Comparison of ENCODE assay signal across 14 cellular contexts in genomic region chr17:55730808-55731207, GRCh38. TPM values are rescaled to one million over a fixed set of nuclear protein-coding genes. Genes with fewer than 3 reads are reported as not detected.
DNase-seq lines count a peak whose midpoint lies in the region; ATAC-seq and TF ChIP-seq lines count a peak whose summit lies in the region.
"Had no signal": no experiment of that assay in that cellular context is flagged by ENCODE, and none has a peak within 500 bp of the region (broad histone marks: within the 10 kb centered on the region; RNA-seq: fewer than 3 reads in every experiment).

No MANE protein-coding gene starts in this region.

- peaks cover 67% of the 10 kb centered on the region for H3K4me1 ChIP-seq in GM23248 (ENCODE audit: insufficient read depth)
- H3K4me1 ChIP-seq in skeletal muscle satellite cell (ENCODE audit: control insufficient read depth, insufficient read depth, low read length): peaks cover 71% of the 10 kb centered on the region
- H3K4me1 ChIP-seq in ovary (ENCODE audit: insufficient read depth): peaks cover 6% of the 10 kb centered on the region

- no peaks in the 10 kb centered on the region for H3K9me3 ChIP-seq in GM23248 (ENCODE audit: low read depth)
- no peaks in the 10 kb centered on the region for H3K9me3 ChIP-seq in skeletal muscle satellite cell (replicated peaks; ENCODE audit: low read length)
- H3K9me3 ChIP-seq in ovary: no peaks in the 10 kb centered on the region

- H3K4me2 ChIP-seq in GM23248 (ENCODE audit: unreplicated experiment): no peak overlapping the region
- H3K4me2 ChIP-seq in skeletal muscle satellite cell (ENCODE audit: low read length): peak overlapping the region; percentile 72

- ATAC-seq in left lobe of liver: peak; percentile 43
- ATAC-seq: activated CD8-positive, alpha-beta memory T cell treated with anti-CD3 and anti-CD28 coated beads, Interleukin-2, amount 10 ng/mL, durations not matched to agents 7 days and 5 days; naive thymus-derived CD4-positive, alpha-beta T cell had no signal

- H3K79me2 ChIP-seq in GM23248 (ENCODE audit: insufficient read depth): no peaks in the 10 kb centered on the region

- H3K27me3 Mint-ChIP-seq in CD14-positive monocyte (ENCODE audit: low read depth in 3 of 3): peaks cover 0 to 8% (median 1%) of the 10 kb centered on the region in 3 donors

- TF ChIP-seq CTCF in choroid plexus epithelial cell (conservative IDR thresholded peaks at IDR 0.05; ENCODE audit: low read depth, low read length) (no peak), CD14-positive monocyte (IDR thresholded peaks at IDR 0.05) (no peak), ovary (IDR thresholded peaks at IDR 0.05) (no peak)

- peak overlapping the region; percentile 62; the same call in 1 of the 2 replicates for H3K9ac ChIP-seq in GM23248
- no peak overlapping the region for H3K9ac ChIP-seq in skeletal muscle satellite cell (ENCODE audit: low read depth, low read length)

- H3F3A ChIP-seq in GM23248 (ENCODE audit: insufficient read depth): peaks cover 49% of the 10 kb centered on the region

- H3K9me3 Mint-ChIP-seq in CD14-positive monocyte: no peaks in the 10 kb centered on the region
- H3K9me3 Mint-ChIP-seq: activated B cell treated with CpG ODN at 0.5 μM for 24 hours; naive thymus-derived CD4-positive, alpha-beta T cell had no signal

- no peak overlapping the region for H3K4me3 Mint-ChIP-seq in CD14-positive monocyte
- H3K4me3 Mint-ChIP-seq: activated B cell treated with CpG ODN at 0.5 μM for 24 hours; activated CD8-positive, alpha-beta memory T cell treated with anti-CD3 and anti-CD28 coated beads, Interleukin-2, amount 10 ng/mL, durations not matched to agents 7 days and 5 days; naive thymus-derived CD4-positive, alpha-beta T cell had no signal

- TF ChIP-seq EP300 in ovary (IDR thresholded peaks at IDR 0.05): no peak

- H3K4me3 ChIP-seq in GM23248: peak overlapping the region; percentile 66; the same call in 1 of the 2 replicates
- peak overlapping the region; percentile 13 for H3K4me3 ChIP-seq in choroid plexus epithelial cell (ENCODE audit: low read depth, low read length)
- H3K4me3 ChIP-seq in skeletal muscle satellite cell (ENCODE audit: low read length): no peak overlapping the region
- H3K4me3 ChIP-seq in ovary: no peak overlapping the region
- H3K4me3 ChIP-seq: skin epidermis had no signal

- in situ Hi-C loops in GM23248 (cut with MboI): no loop called here

- peak; percentile 16 for DNase-seq in GM23248
- DNase-seq in choroid plexus epithelial cell (ENCODE audit: low read depth): peak; percentile 23
- no peak for DNase-seq in left lobe of liver (ENCODE audit: low spot score)
- no peak for DNase-seq in CD14-positive monocyte (ENCODE audit: low spot score)
- no peak for DNase-seq in globus pallidus (ENCODE audit: low spot score)
- no peak for DNase-seq in ovary
- DNase-seq in HuH-7 (ENCODE audit: low spot score): no peak
- DNase-seq: activated B cell treated with CpG ODN at 0.5 μM for 24 hours; activated CD8-positive, alpha-beta memory T cell treated with anti-CD3 and anti-CD28 coated beads, Interleukin-2, amount 10 ng/mL, durations not matched to agents 7 days and 5 days; activated naive CD4-positive, alpha-beta T cell treated with anti-CD3 and anti-CD28 coated beads, Interleukin-2, amount 50 U/mL, for 16 hours; DMS53; naive thymus-derived CD4-positive, alpha-beta T cell had no signal

- TF ChIP-seq POLR2A in ovary (IDR thresholded peaks at IDR 0.05): no peak

- H4K20me1 ChIP-seq in GM23248 (ENCODE audit: insufficient read depth): no peaks in the 10 kb centered on the region

- H3K27ac ChIP-seq in GM23248: peak overlapping the region; percentile 67; the same call in 1 of the 2 replicates
- peak overlapping the region in 1 of 2 donors; percentile 39 for H3K27ac ChIP-seq in ovary

- no peak overlapping the region for H3K27ac Mint-ChIP-seq in CD14-positive monocyte
- H3K27ac Mint-ChIP-seq: activated B cell treated with CpG ODN at 0.5 μM for 24 hours; activated CD8-positive, alpha-beta memory T cell treated with anti-CD3 and anti-CD28 coated beads, Interleukin-2, amount 10 ng/mL, durations not matched to agents 7 days and 5 days; naive thymus-derived CD4-positive, alpha-beta T cell had no signal

- H3K36me3 Mint-ChIP-seq in CD14-positive monocyte: no peaks in the 10 kb centered on the region
- H3K36me3 Mint-ChIP-seq: activated CD8-positive, alpha-beta memory T cell treated with anti-CD3 and anti-CD28 coated beads, Interleukin-2, amount 10 ng/mL, durations not matched to agents 7 days and 5 days; naive thymus-derived CD4-positive, alpha-beta T cell had no signal

- intact Hi-C loops in CD14-positive monocyte (cut with micrococcal nuclease) (no loop called here), ovary (cut with DNase I) (no loop called here)

- H2AFZ ChIP-seq in GM23248: peak overlapping the region; percentile 75

- WGBS in GM23248 (ENCODE audit: low coverage in 1 of 2, low lambda C conversion rate in 2 of 2, missing lambda C conversion rate in 2 of 2), 2 experiments: 7 to 11% methylated on average over 3 of the region's 3 CpGs
- 6 to 14% (median 10%) methylated on average over 3 of the region's 3 CpGs for WGBS in ovary, 3 donors

- peaks cover 13% of the 10 kb centered on the region for H3K4me1 Mint-ChIP-seq in CD14-positive monocyte

- H3K36me3 ChIP-seq in GM23248 (ENCODE audit: low read depth) (no peaks in the 10 kb centered on the region), skeletal muscle satellite cell (ENCODE audit: insufficient read depth, low read length) (no peaks in the 10 kb centered on the region), ovary (no peaks in the 10 kb centered on the region)

- no peaks in the 10 kb centered on the region for H3K9me2 ChIP-seq in GM23248 (ENCODE audit: insufficient read depth)

- H3K27me3 ChIP-seq in GM23248 (replicated peaks; ENCODE audit: insufficient read depth) (no peaks in the 10 kb centered on the region), skeletal muscle satellite cell (ENCODE audit: control insufficient read depth, insufficient read depth, low read length) (no peaks in the 10 kb centered on the region), ovary (no peaks in the 10 kb centered on the region)

RNA-seq across cellular contexts. Expression of gene TMEM100, which starts 8.1 kb away (rescaled TPM):
- total RNA-seq in GM23248 (2014; rRNA removed; shearing (Covaris generic)): 0.76 TPM in 1 of 2 replicates, not detected in the other
- polyA plus RNA-seq in GM23248 (2016; fragmentation: Nextera tagmentation; extraction: Ambion mirVana): 0.18 TPM in 1 of 2 replicates, not detected in the other
- total RNA-seq in left lobe of liver: 7.0 TPM
- 6.3 and 13.3 TPM in 2 replicates for total RNA-seq in skeletal muscle satellite cell (2012; rRNA removed)
- polyA plus RNA-seq in CD14-positive monocyte: not detected
- 10 to 100 TPM in 6 of 7 donors, 1 to 10 TPM in 1; 9.0 to 88.2 (median 32.1) TPM for total RNA-seq in ovary
- polyA plus RNA-seq in ovary: 10 to 100 TPM; 15.6 to 17.8 TPM
- total RNA-seq: activated B cell treated with CpG ODN at 0.5 μM for 24 hours; activated CD8-positive, alpha-beta memory T cell treated with anti-CD3 and anti-CD28 coated beads, Interleukin-2, amount 10 ng/mL, durations not matched to agents 7 days and 5 days; naive thymus-derived CD4-positive, alpha-beta T cell had no signal
- polyA plus RNA-seq: naive thymus-derived CD4-positive, alpha-beta T cell had no signal

RNA-seq across cellular contexts. Expression of gene PCTP, which starts 20.0 kb away (rescaled TPM):
- 6.9 and 13.2 TPM in 2 replicates for total RNA-seq in GM23248 (2014; rRNA removed; shearing (Covaris generic))
- polyA plus RNA-seq in GM23248 (2016; fragmentation: Nextera tagmentation; extraction: Ambion mirVana) (7.9 and 8.0 TPM in 2 replicates), CD14-positive monocyte (10 to 100 TPM; 35.4 to 54.2 TPM), ovary (10 to 100 TPM in 1 of 2 donors, 1 to 10 TPM in 1; 7.2 to 18.8 TPM)
- total RNA-seq in left lobe of liver (74.1 TPM), ovary (10 to 100 TPM in 6 of 7 donors, 1 to 10 TPM in 1; 7.7 to 16.4 (median 11.8) TPM)
- 13.7 and 16.8 TPM in 2 replicates for total RNA-seq in skeletal muscle satellite cell (2012; rRNA removed)

Comparison
In these comparisons a context has a peak if more than half of its experiments do, and no peak if none do; other contexts are left out.
1. DNase-seq: peak in GM23248 (single experiment) and choroid plexus epithelial cell (single experiment); none in left lobe of liver (single experiment), CD14-positive monocyte (single experiment), globus pallidus (single experiment), ovary (0 of 5) and HuH-7 (single experiment).
2. H3K4me3 ChIP-seq: peak in GM23248 (single experiment) and choroid plexus epithelial cell (single experiment); none in skeletal muscle satellite cell (single experiment) and ovary (single experiment).